ENCODE assay signal across 1 cellular context in genomic region chr4:150268444-150268843, GRCh38.
TF ChIP-seq lines count a peak whose summit lies in the region.

No MANE protein-coding gene starts in this region.

TF ChIP-seq in K562, 482 proteins besides CTCF, POLR2A, EP300 and RAD21 (continued from another document):
- TF ChIP-seq JUN (IDR thresholded peaks at IDR 0.05; ENCODE audit: borderline replicate concordance, low read depth, low read length) (no peak), JUN (CRISPR knock-in tag; IDR thresholded peaks at IDR 0.05; ENCODE audit: borderline replicate concordance) (no peak), ZNF512 (tag; IDR thresholded peaks at IDR 0.05) (no peak), CGGBP1 (CRISPR knock-in tag; IDR thresholded peaks at IDR 0.05) (no peak)
